In the genomic region with DNA sequence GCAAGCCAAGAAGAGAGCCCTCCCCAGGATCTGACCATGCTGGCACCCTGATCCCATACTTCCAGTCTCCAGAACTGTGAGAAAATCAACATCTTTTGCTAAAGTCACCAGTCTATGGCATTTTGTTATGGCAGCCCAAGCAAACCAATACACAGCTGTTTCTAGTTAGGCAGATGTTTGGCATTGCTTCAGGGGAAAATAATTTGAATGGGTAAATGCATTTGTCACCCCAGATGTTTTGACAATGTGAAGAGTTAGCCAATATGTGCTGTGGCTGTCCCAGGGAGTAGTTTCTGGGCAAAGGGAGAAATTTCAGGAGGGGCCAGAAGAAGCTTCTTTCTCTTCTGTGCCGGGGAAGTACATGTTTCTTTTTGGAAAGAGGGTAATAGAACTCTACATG, we compare ENCODE assay signal across 28 cellular contexts.
"Had no signal": no experiment of that assay in that cellular context is flagged by ENCODE, and none has a peak within 500 bp of the region (broad histone marks: within the 10 kb centered on the region; RNA-seq: fewer than 3 reads in every experiment).

No MANE protein-coding gene starts in this region.

- H3K4me3 ChIP-seq: adrenal gland, body of pancreas, esophagus squamous epithelium, left ventricle myocardium inferior, lung, neural progenitor cell, psoas muscle, stomach, thyroid gland, upper lobe of left lung, vagina had no signal

- H3K27me3 ChIP-seq: adrenal gland, body of pancreas, esophagus squamous epithelium, neural progenitor cell, stomach, thyroid gland, upper lobe of left lung, vagina had no signal

- DNase-seq: activated CD4-positive, alpha-beta T cell treated with anti-CD3 and anti-CD28 coated beads for 4 hours; activated CD4-positive, alpha-beta T cell treated with anti-CD3 and anti-CD28 coated beads, Interleukin-2, amount 50 U/mL, for 4 hours; activated effector memory CD4-positive, alpha-beta T cell treated with Interleukin-2 at 50 U/mL for 16 hours; activated naive CD4-positive, alpha-beta T cell treated with Interleukin-2 at 50 U/mL for 16 hours; activated T-cell treated with anti-CD3 and anti-CD28 coated beads for 4 hours; adrenal gland; aorta; body of pancreas; effector CD8-positive, alpha-beta T cell; esophagus squamous epithelium; kidney glomerular epithelial cell; left ventricle myocardium inferior; mesendoderm; natural killer cell; occipital lobe; psoas muscle; stimulated activated CD4-positive, alpha-beta T cell treated with anti-CD3 and anti-CD28 coated beads, Interleukin-15, amount 100 ng/mL, for 24 hours; stimulated activated CD4-positive, alpha-beta T cell treated with anti-CD3 and anti-CD28 coated beads, Interleukin-2, amount 100 ng/mL, for 24 hours; stimulated activated naive B cell treated with anti-CD40 and anti-IgM and Interleukin-4, amounts not matched to agents 10 μg/mL and 1 μg/mL and 100 μg/mL, for 72 hours; stomach; thyroid gland; upper lobe of left lung had no signal

- H3K36me3 ChIP-seq: adrenal gland, esophagus squamous epithelium, left ventricle myocardium inferior, neural progenitor cell, stomach, thyroid gland, upper lobe of left lung, vagina had no signal

- H3K36me3 Mint-ChIP-seq: activated naive CD8-positive, alpha-beta T cell; natural killer cell; neural progenitor cell; stimulated activated naive B cell treated with anti-CD40 and anti-IgM and Interleukin-4, amounts not matched to agents 10 μg/mL and 1 μg/mL and 100 μg/mL, for 72 hours had no signal

- H3K4me3 Mint-ChIP-seq: activated naive CD8-positive, alpha-beta T cell; natural killer cell; neural progenitor cell; stimulated activated naive B cell treated with anti-CD40 and anti-IgM and Interleukin-4, amounts not matched to agents 10 μg/mL and 1 μg/mL and 100 μg/mL, for 72 hours had no signal

- H3K27ac ChIP-seq: adrenal gland, body of pancreas, epithelial cell of prostate, esophagus squamous epithelium, left ventricle myocardium inferior, neural progenitor cell, parathyroid adenoma, psoas muscle, stomach, thyroid gland, upper lobe of left lung, vagina had no signal

- H3K4me1 Mint-ChIP-seq: natural killer cell; stimulated activated naive B cell treated with anti-CD40 and anti-IgM and Interleukin-4, amounts not matched to agents 10 μg/mL and 1 μg/mL and 100 μg/mL, for 72 hours had no signal

- H3K27me3 Mint-ChIP-seq: activated naive CD8-positive, alpha-beta T cell; stimulated activated naive B cell treated with anti-CD40 and anti-IgM and Interleukin-4, amounts not matched to agents 10 μg/mL and 1 μg/mL and 100 μg/mL, for 72 hours had no signal

- H3K27ac Mint-ChIP-seq: activated naive CD8-positive, alpha-beta T cell; natural killer cell; neural progenitor cell; stimulated activated naive B cell treated with anti-CD40 and anti-IgM and Interleukin-4, amounts not matched to agents 10 μg/mL and 1 μg/mL and 100 μg/mL, for 72 hours had no signal

- H3K9me3 ChIP-seq: adrenal gland, body of pancreas, esophagus squamous epithelium, left ventricle myocardium inferior, psoas muscle, stomach, thyroid gland, upper lobe of left lung, vagina had no signal

- H3K4me1 ChIP-seq: adrenal gland, body of pancreas, left ventricle myocardium inferior, neural progenitor cell, parathyroid adenoma, psoas muscle, stomach, thyroid gland, upper lobe of left lung, vagina had no signal
